In genomic region chr21:5065240-5066211, GRCh38 we compare ENCODE assay signal across 8 cellular contexts.
DNase-seq lines count a peak whose midpoint lies in the region; ATAC-seq and TF ChIP-seq lines count a peak whose summit lies in the region.
"Not testable (repeated sequence)": the region's sequence is repeated elsewhere in the genome, so short reads cannot be mapped to it uniquely, and the experiment has no call there.

No MANE protein-coding gene starts in this region.

- not testable (repeated sequence) for H3K4me3 ChIP-seq in CD4-positive, alpha-beta memory T cell (ENCODE audit: low read length in 2 of 2); fibroblast of pulmonary artery (replicated peaks; ENCODE audit: low read depth, low read length)

- not testable (repeated sequence) for H3K9me3 ChIP-seq in CD4-positive, alpha-beta memory T cell (ENCODE audit: control insufficient read depth in 1 of 2, low read length in 2 of 2)

- H3K36me3 Mint-ChIP-seq in CD4-positive, alpha-beta memory T cell; T-helper 1 cell treated with Interleukin-12 subunit alpha and Interleukin-12 subunit beta and Interleukin-4 antibody, amounts not matched to agents 30 μg/mL and 1 μg/mL, for 36 hours (ENCODE audit: low read depth); natural killer cell: not testable (repeated sequence)

- H3K4me1 Mint-ChIP-seq in CD4-positive, alpha-beta memory T cell; T-helper 1 cell treated with Interleukin-12 subunit alpha and Interleukin-12 subunit beta and Interleukin-4 antibody, amounts not matched to agents 30 μg/mL and 1 μg/mL, for 36 hours (ENCODE audit: low read depth); natural killer cell: not testable (repeated sequence)

- H3K4me1 ChIP-seq in CD4-positive, alpha-beta memory T cell (ENCODE audit: insufficient read depth, low read length): not testable (repeated sequence)

- H3K27me3 ChIP-seq in CD4-positive, alpha-beta memory T cell (ENCODE audit: insufficient read depth, low read length): not testable (repeated sequence)

- not testable (repeated sequence) for H3K27me3 Mint-ChIP-seq in CD4-positive, alpha-beta memory T cell; T-helper 1 cell treated with Interleukin-12 subunit alpha and Interleukin-12 subunit beta and Interleukin-4 antibody, amounts not matched to agents 30 μg/mL and 1 μg/mL, for 36 hours (ENCODE audit: low read depth); natural killer cell (ENCODE audit: low read depth in 2 of 2)

- H3K4me3 Mint-ChIP-seq in CD4-positive, alpha-beta memory T cell; T-helper 1 cell treated with Interleukin-12 subunit alpha and Interleukin-12 subunit beta and Interleukin-4 antibody, amounts not matched to agents 30 μg/mL and 1 μg/mL, for 36 hours; natural killer cell: not testable (repeated sequence)

- H3K36me3 ChIP-seq in CD4-positive, alpha-beta memory T cell (ENCODE audit: insufficient read depth, low read length): not testable (repeated sequence)

- H3K27ac Mint-ChIP-seq in CD4-positive, alpha-beta memory T cell: peak overlapping the region in 1 of 7 donors; percentile 51
- peak overlapping the region; percentile 26 for H3K27ac Mint-ChIP-seq in T-helper 1 cell treated with Interleukin-12 subunit alpha and Interleukin-12 subunit beta and Interleukin-4 antibody, amounts not matched to agents 30 μg/mL and 1 μg/mL, for 36 hours
- not testable (repeated sequence) for H3K27ac Mint-ChIP-seq in natural killer cell

- POLR2A ChIA-PET in CD4-positive, alpha-beta memory T cell (lab: Charles Lee; ENCODE audit: partially characterized antibody): not testable (repeated sequence)

- TF ChIP-seq CTCF in fibroblast of pulmonary artery (IDR thresholded peaks at IDR 0.05; ENCODE audit: low read length, missing control alignments); natural killer cell (IDR thresholded peaks at IDR 0.05): not testable (repeated sequence)

- ATAC-seq in GM21360 (IDR thresholded peaks at IDR 0.05; ENCODE audit: unreplicated experiment): peak; percentile 81
- ATAC-seq in HG03045 (IDR thresholded peaks at IDR 0.05; ENCODE audit: unreplicated experiment): peak; percentile 82
- ATAC-seq in natural killer cell: peak; percentile 89 to 97 (median 93)

- H3K9me3 Mint-ChIP-seq in CD4-positive, alpha-beta memory T cell; T-helper 1 cell treated with Interleukin-12 subunit alpha and Interleukin-12 subunit beta and Interleukin-4 antibody, amounts not matched to agents 30 μg/mL and 1 μg/mL, for 36 hours; natural killer cell: not testable (repeated sequence)

- CTCF ChIA-PET in CD4-positive, alpha-beta memory T cell (lab: Charles Lee; ENCODE audit: partially characterized antibody): not testable (repeated sequence)

- not testable (repeated sequence) for H3K27ac ChIP-seq in CD4-positive, alpha-beta memory T cell (ENCODE audit: low read depth, low read length)

- DNase-seq in CD4-positive, alpha-beta memory T cell: peak in 3 of 5 donors; percentile 37 to 64 (median 46)
- DNase-seq in activated T-cell treated with anti-CD3 and anti-CD28 coated beads, Interleukin-2, amount 50 U/mL, for 1 hour: peak; percentile 62
- DNase-seq in fibroblast of pulmonary artery (ENCODE audit: low read depth) (peak; percentile 66), natural killer cell (peak; percentile 56)
- peak; percentile 4 for DNase-seq in stimulated activated CD8-positive, alpha-beta memory T cell treated with anti-CD3 and anti-CD28 coated beads, Interleukin-15, amount 100 ng/mL, for 24 hours (ENCODE audit: low read depth)

- intact Hi-C loops in CD4-positive, alpha-beta memory T cell (cut with micrococcal nuclease); natural killer cell (cut with micrococcal nuclease): not testable (repeated sequence)

Comparison
In these comparisons a context has a peak if more than half of its experiments do, and no peak if none do; other contexts are left out.
1. DNase-seq: peak in every context shown above with its lines; median percentile 66 in fibroblast of pulmonary artery; 62 in activated T-cell treated with anti-CD3 and anti-CD28 coated beads, Interleukin-2, amount 50 U/mL, for 1 hour; 56 in natural killer cell; 46 in CD4-positive, alpha-beta memory T cell; 4 in stimulated activated CD8-positive, alpha-beta memory T cell treated with anti-CD3 and anti-CD28 coated beads, Interleukin-15, amount 100 ng/mL, for 24 hours.